Comparison of ENCODE assay signal across 19 cellular contexts in the genomic region with DNA sequence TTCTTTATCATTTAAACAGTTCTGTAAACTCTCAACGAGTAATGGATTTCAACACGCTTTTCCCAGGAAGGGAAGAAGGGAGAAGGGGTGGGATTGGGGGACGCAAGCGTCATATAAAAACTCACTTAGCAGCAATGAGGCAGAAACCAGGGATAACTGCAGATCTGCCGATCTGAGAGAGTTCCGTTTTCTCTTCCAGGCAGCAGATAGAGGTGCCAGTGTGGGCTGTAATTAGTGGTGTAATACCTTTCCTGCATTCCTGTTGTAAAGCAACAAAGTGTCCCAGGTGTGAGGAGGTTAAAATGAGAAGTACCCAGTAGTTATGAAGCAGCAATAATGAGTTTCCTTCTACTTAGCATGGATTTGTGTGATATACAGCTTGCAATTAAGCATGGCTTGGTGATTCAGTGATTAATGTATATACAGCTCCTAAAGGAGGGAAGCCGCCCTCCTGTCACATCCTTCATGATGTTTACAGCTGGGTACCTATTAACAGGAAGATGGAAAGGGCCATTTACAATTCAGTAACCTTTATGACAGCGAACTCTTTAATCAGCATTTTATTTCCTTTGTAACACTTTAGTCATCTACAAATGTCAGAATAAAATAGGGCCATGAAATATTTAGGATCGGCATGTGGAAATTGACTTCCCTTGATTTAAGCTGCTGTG.
"Had no signal": no experiment of that assay in that cellular context is flagged by ENCODE, and none has a peak within 500 bp of the region (broad histone marks: within the 10 kb centered on the region; RNA-seq: fewer than 3 reads in every experiment).

No MANE protein-coding gene starts in this region.

- H3K36me3 ChIP-seq: heart left ventricle, pancreas, prostate gland, right lobe of liver, spleen, tibial artery, upper lobe of left lung, uterus had no signal

- H3K9me3 ChIP-seq: pancreas, prostate gland, right lobe of liver, upper lobe of left lung, uterus had no signal

- H3K27ac ChIP-seq: coronary artery, heart left ventricle, pancreas, prostate gland, right lobe of liver, spleen, tibial artery, upper lobe of left lung, uterus had no signal

- DNase-seq: effector CD4-positive, alpha-beta T cell; heart left ventricle; hippocampal formation; mammary epithelial cell; natural killer cell; occipital lobe; pancreas; right lobe of liver; spleen; stimulated activated CD4-positive, alpha-beta T cell treated with anti-CD3 and anti-CD28 coated beads, Interleukin-15, amount 100 ng/mL, for 24 hours; stimulated activated CD4-positive, alpha-beta T cell treated with anti-CD3 and anti-CD28 coated beads, Interleukin-1b, Interleukin-23, amount 100 ng/mL, for 48 hours; stimulated activated CD4-positive, alpha-beta T cell treated with anti-CD3 and anti-CD28 coated beads, Interleukin-4, amount 100 ng/mL, for 24 hours; tibial artery; upper lobe of left lung; uterus had no signal

- H3K4me1 ChIP-seq: prostate gland, right lobe of liver, tibial artery, upper lobe of left lung, uterus had no signal

- ATAC-seq: heart left ventricle; left lobe of liver; natural killer cell; right lobe of liver; stimulated activated memory B cell treated with anti-CD40 and anti-IgM and Interleukin-4, amounts not matched to agents 10 μg/mL and 1 μg/mL and 100 μg/mL, for 72 hours had no signal

- H3K4me3 ChIP-seq: coronary artery, heart left ventricle, pancreas, prostate gland, right lobe of liver, spleen, tibial artery, upper lobe of left lung, uterus had no signal

- H3K27me3 ChIP-seq: heart left ventricle, pancreas, right lobe of liver, spleen, tibial artery, upper lobe of left lung, uterus had no signal
